In genomic region chr6:57172136-57173055, GRCh38 we compare ENCODE assay signal across 8 cellular contexts. TPM values are rescaled to one million over a fixed set of nuclear protein-coding genes. Genes with fewer than 3 reads are reported as not detected.
A peak's percentile ranks its signal among the peaks of the same experiment; 100 is the strongest.
DNase-seq lines count a peak whose midpoint lies in the region; ATAC-seq and TF ChIP-seq lines count a peak whose summit lies in the region.

Gene BAG2 (plus strand): TSS chr6:57172326. CDS start chr6:57172698, 372 bp downstream.

- peak within 1 kb of the TSS; percentile 83 for H3K27ac ChIP-seq in HUES64 (ENCODE audit: low read depth, low read length)

- peak; percentile 95 for TF ChIP-seq POLR2A in erythroblast (IDR thresholded peaks at IDR 0.05; ENCODE audit: low read length)

- H3K36me3 ChIP-seq in HUES64 (ENCODE audit: insufficient read depth, low read length) (peaks cover 12% of the 10 kb centered on the region), mucosa of stomach (ENCODE audit: control insufficient read depth, insufficient read depth, low read length) (no peaks in the 10 kb centered on the region)

- H3K4me1 ChIP-seq in HUES64 (ENCODE audit: insufficient read depth, low read length) (peaks cover 30% of the 10 kb centered on the region), mucosa of stomach (ENCODE audit: control insufficient read depth, insufficient read depth, low read length) (peaks cover 4% of the 10 kb centered on the region)

- H3K9ac ChIP-seq in HUES64 (ENCODE audit: low read depth, low read length): peak within 1 kb of the TSS; percentile 82
- peak within 1 kb of the TSS; percentile 69 for H3K9ac ChIP-seq in mucosa of stomach (ENCODE audit: low read length)

- H3K4me3 ChIP-seq in HUES64 (ENCODE audit: low read length) (peak within 1 kb of the TSS; percentile 75), mucosa of stomach (ENCODE audit: low read length) (peak within 1 kb of the TSS; percentile 75)

- peak; percentile 90 for DNase-seq in DMS114 treated with DMSO at 0.1 percent for 48 hours (lab: John Stamatoyannopoulos, UW; ENCODE audit: unreplicated experiment)
- peak; percentile 78 for DNase-seq in OCI-M2 (lab: John Stamatoyannopoulos, UW; ENCODE audit: unreplicated experiment)
- DNase-seq in activated T-cell treated with anti-CD3 and anti-CD28 coated beads for 48 hours (ENCODE audit: low read depth): peak; percentile 87
- peak; percentile 93 to 94 for DNase-seq in erythroblast (lab: John Stamatoyannopoulos, UW)
- peak; percentile 95 for DNase-seq in stimulated activated CD8-positive, alpha-beta memory T cell treated with anti-CD3 and anti-CD28 coated beads, Interleukin-4, amount 100 ng/mL, for 48 hours

- H3K27me3 ChIP-seq in HUES64 (ENCODE audit: insufficient read depth, low read length) (peaks cover 14% of the 10 kb centered on the region), mucosa of stomach (ENCODE audit: control insufficient read depth, insufficient read depth, low read length) (peaks cover 12% of the 10 kb centered on the region)

- no peaks in the 10 kb centered on the region for H3K9me3 ChIP-seq in HUES64 (ENCODE audit: insufficient read depth, low read depth, low read length)
- H3K9me3 ChIP-seq in mucosa of stomach (ENCODE audit: control insufficient read depth, low read length): no peaks in the 10 kb centered on the region

- WGBS in HUES64: under 1% methylated on average over 97 of the region's 97 CpGs

- ATAC-seq in GM21447 (IDR thresholded peaks at IDR 0.05; ENCODE audit: unreplicated experiment): peak; percentile 86

RNA-seq across cellular contexts. Expression of gene BAG2, which starts in this region (rescaled TPM):
- 8.8 TPM for polyA plus RNA-seq in HUES64 (2013, experiment 1 of 2)
- polyA plus RNA-seq in HUES64 (2013, experiment 2 of 2): 7.7 TPM

Comparison
In these comparisons a context has a peak if more than half of its experiments do, and no peak if none do; other contexts are left out.
1. Peak in every context shown above with its lines: DNase-seq, ATAC-seq, H3K4me3 ChIP-seq and H3K27ac ChIP-seq.